Comparison of ENCODE assay signal across 2 cellular contexts in genomic region chr16:29354461-29354860, GRCh38.
TF ChIP-seq lines count a peak whose summit lies in the region.
"Not testable (repeated sequence)": the region's sequence is repeated elsewhere in the genome, so short reads cannot be mapped to it uniquely, and the experiment has no call there.

No MANE protein-coding gene starts in this region.

TF ChIP-seq in K562, 482 proteins besides CTCF, POLR2A, EP300 and RAD21:
- peak; percentile 31; the same call in 1 of the 2 replicates for TF ChIP-seq CEBPB (tag; IDR thresholded peaks at IDR 0.05)
- TF ChIP-seq CEBPG (CRISPR knock-in tag; IDR thresholded peaks at IDR 0.05): not testable (repeated sequence)
- peak; percentile 39 to 64; a peak in 2 of 4 replicates for TF ChIP-seq CEBPG (tag; conservative IDR thresholded peaks at IDR 0.05 in 1 of 2, IDR thresholded peaks at IDR 0.05 in 1 of 2)
- peak in 1 of 2 experiments; percentile 90; a peak in 2 of 4 replicates for TF ChIP-seq SRF (CRISPR knock-in tag; IDR thresholded peaks at IDR 0.05)

TF ChIP-seq in HepG2, 621 proteins besides CTCF, POLR2A, EP300 and RAD21:
- TF ChIP-seq, protein P1, sequence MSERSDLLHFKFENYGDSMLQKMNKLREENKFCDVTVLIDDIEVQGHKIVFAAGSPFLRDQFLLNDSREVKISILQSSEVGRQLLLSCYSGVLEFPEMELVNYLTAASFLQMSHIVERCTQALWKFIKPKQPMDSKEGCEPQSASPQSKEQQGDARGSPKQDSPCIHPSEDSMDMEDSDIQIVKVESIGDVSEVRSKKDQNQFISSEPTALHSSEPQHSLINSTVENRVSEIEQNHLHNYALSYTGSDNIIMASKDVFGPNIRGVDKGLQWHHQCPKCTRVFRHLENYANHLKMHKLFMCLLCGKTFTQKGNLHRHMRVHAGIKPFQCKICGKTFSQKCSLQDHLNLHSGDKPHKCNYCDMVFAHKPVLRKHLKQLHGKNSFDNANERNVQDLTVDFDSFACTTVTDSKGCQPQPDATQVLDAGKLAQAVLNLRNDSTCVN (CRISPR knock-in tag; IDR thresholded peaks at IDR 0.05; ENCODE audit: borderline replicate concordance): peak; percentile 48; the same call in 1 of the 2 replicates
